ENCODE assay signal across 8 cellular contexts in the genomic region with DNA sequence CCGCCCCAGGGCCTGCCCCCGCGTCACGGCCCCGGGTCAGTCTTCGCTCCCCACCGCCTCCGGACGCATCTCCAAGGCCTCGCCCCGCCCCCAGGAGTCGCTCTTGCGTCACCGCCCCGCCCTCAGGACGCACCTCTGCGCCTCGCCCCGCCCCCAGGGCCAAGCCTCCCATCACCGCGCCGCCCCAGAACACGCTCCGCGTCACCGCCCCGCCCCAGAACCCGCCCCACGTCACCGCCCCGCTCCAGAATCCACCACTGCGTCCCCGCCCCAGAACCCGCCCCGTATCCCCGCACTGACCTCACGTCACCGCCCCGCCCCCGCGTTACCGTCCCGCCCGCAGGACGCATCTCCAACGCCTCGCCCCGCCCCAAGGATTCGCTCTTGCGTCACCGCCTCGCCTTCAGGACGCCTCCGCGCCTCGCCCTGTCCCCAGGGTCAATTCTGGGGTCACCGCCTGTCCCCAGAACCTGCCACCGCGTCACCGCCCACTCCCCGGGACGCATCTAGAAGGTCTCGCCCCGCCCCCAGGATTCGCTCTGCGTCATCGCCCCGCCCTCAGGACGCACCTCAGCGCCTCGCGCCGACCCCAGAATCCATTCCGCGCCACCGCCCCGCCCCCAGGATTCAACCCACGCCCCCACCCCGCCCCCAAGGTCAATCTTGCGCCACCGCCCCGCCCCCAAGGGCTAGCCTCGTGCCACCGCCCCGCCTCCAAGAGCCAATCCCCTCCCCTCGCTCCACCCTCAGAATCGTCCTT. TPM values are rescaled to one million over a fixed set of nuclear protein-coding genes. Genes with fewer than 3 reads are reported as not detected.
A peak's percentile ranks its signal among the peaks of the same experiment; 100 is the strongest.
DNase-seq lines count a peak whose midpoint lies in the region; ATAC-seq, FAIRE-seq and TF ChIP-seq lines count a peak whose summit lies in the region.

No MANE protein-coding gene starts in this region.

- H3K4me3 ChIP-seq in epithelial cell of proximal tubule (ENCODE audit: low read depth, low read length): peak overlapping the region; percentile 79

- no peak for TF ChIP-seq RAD21 in Ishikawa (IDR thresholded peaks at IDR 0.05; ENCODE audit: low read depth)

- no peak for FAIRE-seq in D721Med (lab: Jason Lieb, UNC)

- TF ChIP-seq CTCF in D721Med (IDR thresholded peaks at IDR 0.05; ENCODE audit: insufficient read depth, missing control alignments): no peak
- TF ChIP-seq CTCF in epithelial cell of proximal tubule (conservative IDR thresholded peaks at IDR 0.05; ENCODE audit: low read depth, low read length): no peak

- peak; percentile 37 for DNase-seq in D721Med (ENCODE audit: insufficient read length, low spot score)
- peak; percentile 99 for DNase-seq in OCI-M1 (lab: John Stamatoyannopoulos, UW)
- peak; percentile 97 for DNase-seq in activated T-cell treated with anti-CD3 and anti-CD28 coated beads, Interleukin-2, amount 50 U/mL, for 1 hour
- DNase-seq in epithelial cell of proximal tubule (ENCODE audit: low read depth): no peak
- DNase-seq in mucosa of gallbladder (ENCODE audit: low spot score): peak; percentile 100
- peak; percentile 98 for DNase-seq in stimulated activated CD8-positive, alpha-beta memory T cell treated with anti-CD3 and anti-CD28 coated beads, Interleukin-4, amount 100 ng/mL, for 24 hours (ENCODE audit: low read depth)

- peak; percentile 42 for ATAC-seq in GM21576 (IDR thresholded peaks at IDR 0.05; ENCODE audit: unreplicated experiment)

- no peak for TF ChIP-seq EP300 in Ishikawa (IDR thresholded peaks at IDR 0.05; ENCODE audit: borderline replicate concordance)

TF ChIP-seq in Ishikawa, 13 proteins besides CTCF, POLR2A, EP300 and RAD21:
- TF ChIP-seq CEBPB (IDR thresholded peaks at IDR 0.05): peak; percentile 42
- TF ChIP-seq TCF12 (IDR thresholded peaks at IDR 0.05; ENCODE audit: low read depth): no peak; the same call in 1 of the 2 replicates
- TF ChIP-seq CREB1 (IDR thresholded peaks at IDR 0.05; ENCODE audit: low read depth): peak; percentile 77
- peak; percentile 80 for TF ChIP-seq EGR1 (IDR thresholded peaks at IDR 0.05)
- 0 out of 2 replicates have a peak, but pooled peaks have one; percentile 20 for TF ChIP-seq TAF1 (IDR thresholded peaks at IDR 0.05; ENCODE audit: low read depth)
- TF ChIP-seq NFIC (IDR thresholded peaks at IDR 0.05): no peak
TF ChIP-seq in Ishikawa: peak in this region for 4.

RNA-seq across cellular contexts. Expression of gene CASP9, which starts 0.4 kb away (rescaled TPM):
- total RNA-seq in epithelial cell of proximal tubule (10.3 and 24.2 TPM in 2 replicates), mucosa of gallbladder (26.6 TPM)

RNA-seq across cellular contexts. Expression of gene DNAJC16, which starts 2.2 kb away (rescaled TPM):
- total RNA-seq in epithelial cell of proximal tubule (9.8 and 13.5 TPM in 2 replicates), mucosa of gallbladder (30.0 TPM)

RNA-seq across cellular contexts. Expression of gene CELA2B, which starts 48.6 kb away (rescaled TPM):
- total RNA-seq in epithelial cell of proximal tubule: not detected in 2 replicates
- 0.35 TPM for total RNA-seq in mucosa of gallbladder
